Comparison of ENCODE assay signal across 11 cellular contexts in genomic region chr9:37238122-37238521, GRCh38.
DNase-seq lines count a peak whose midpoint lies in the region; ATAC-seq, FAIRE-seq and TF ChIP-seq lines count a peak whose summit lies in the region.
"Had no signal": no experiment of that assay in that cellular context is flagged by ENCODE, and none has a peak within 500 bp of the region (broad histone marks: within the 10 kb centered on the region; RNA-seq: fewer than 3 reads in every experiment).

No MANE protein-coding gene starts in this region.

- H3K4me1 Mint-ChIP-seq in stimulated activated memory B cell treated with anti-CD40 and anti-IgM and Interleukin-4, amounts not matched to agents 10 μg/mL and 1 μg/mL and 100 μg/mL, for 72 hours = peaks cover 52% of the 10 kb centered on the region

- TF ChIP-seq EP300 in GM12878 (IDR thresholded peaks at IDR 0.05; ENCODE audit: borderline replicate concordance in 1 of 2, control insufficient read depth in 1 of 2, low read depth in 2 of 2, low read length in 2 of 2) (no peak), esophagus muscularis mucosa (IDR thresholded peaks at IDR 0.05) (no peak)

- H3K79me2 ChIP-seq in Loucy (ENCODE audit: insufficient read depth, low read length) = peaks cover 37% of the 10 kb centered on the region
- peaks cover 47% of the 10 kb centered on the region for H3K79me2 ChIP-seq in GM12878 (ENCODE audit: control insufficient read depth, insufficient read depth, low read length)

- no TSS peak for BruUV-seq in GM12878 (replicated peaks; lab: Mats Ljungman, UMichigan)

- H4K20me1 ChIP-seq in Loucy (ENCODE audit: insufficient read depth, low read length, poor library complexity, severe bottlenecking) (no peaks in the 10 kb centered on the region), GM12878 (ENCODE audit: control insufficient read depth, insufficient read depth) (no peaks in the 10 kb centered on the region)

- SMC1A ChIA-PET in GM12878 (lab: Charles Lee; ENCODE audit: uncharacterized antibody, unreplicated experiment) = interaction anchor here (0.9 to 7.9 kb wide), 10 partner anchors 12 to 91 kb away, joined by 3 to 62 read pairs (median 4); no protein-coding TSS in a partner anchor

- peak overlapping the region; percentile 76 for H3K27ac Mint-ChIP-seq in stimulated activated memory B cell treated with anti-CD40 and anti-IgM and Interleukin-4, amounts not matched to agents 10 μg/mL and 1 μg/mL and 100 μg/mL, for 72 hours
- H3K27ac Mint-ChIP-seq: CD4-positive, CD25-positive, alpha-beta regulatory T cell had no signal

- H3K27me3 Mint-ChIP-seq in stimulated activated memory B cell treated with anti-CD40 and anti-IgM and Interleukin-4, amounts not matched to agents 10 μg/mL and 1 μg/mL and 100 μg/mL, for 72 hours = no peaks in the 10 kb centered on the region
- H3K27me3 Mint-ChIP-seq: CD4-positive, CD25-positive, alpha-beta regulatory T cell had no signal

- FAIRE-seq in G401.6 (lab: Jason Lieb, UNC) (peak; percentile 49), GM12878 (lab: Jason Lieb, UNC) (peak; percentile 31)

- H3K36me3 ChIP-seq in Loucy (ENCODE audit: insufficient read depth, low read length) (no peaks in the 10 kb centered on the region), GM12878 (ENCODE audit: control insufficient read depth in 2 of 2, insufficient read depth in 2 of 2, low read length in 1 of 2) (peaks cover 1 to 6% of the 10 kb centered on the region in 2 experiments), esophagus muscularis mucosa (no peaks in the 10 kb centered on the region), uterus (no peaks in the 10 kb centered on the region)

- H3K4me1 ChIP-seq in Loucy (ENCODE audit: insufficient read depth, low read length, poor library complexity, severe bottlenecking) (peaks cover 45% of the 10 kb centered on the region), GM12878 (ENCODE audit: control insufficient read depth, insufficient read depth, low read length) (peaks cover 25% of the 10 kb centered on the region), esophagus muscularis mucosa (no peaks in the 10 kb centered on the region), uterus (no peaks in the 10 kb centered on the region)

- DNase-seq in GM12878 (ENCODE audit: low read depth, low spot score) = no peak
- no peak for DNase-seq in esophagus muscularis mucosa (ENCODE audit: extremely low spot score)
- no peak for DNase-seq in uterus
- DNase-seq: CD4-positive, CD25-positive, alpha-beta regulatory T cell; DMS53 had no signal

- intact Hi-C loops in GM12878 (cut with micrococcal nuclease; ENCODE audit: unreplicated experiment) (no loop called here), esophagus muscularis mucosa (cut with DNase I) (loop anchor here (5.0 kb wide), 1 partner anchor 49 kb away; no protein-coding TSS in a partner anchor), uterus (cut with DNase I; ENCODE audit: low total_unique reads) (no loop called here)

- H3K9ac ChIP-seq in Loucy (ENCODE audit: low read depth, low read length, poor library complexity, severe bottlenecking) = no peak overlapping the region
- H3K9ac ChIP-seq in GM12878 (ENCODE audit: control insufficient read depth, insufficient read depth, low read length) = no peak overlapping the region
- H3K9ac ChIP-seq: BLaER1 treated with 17β-estradiol and CSF1 and Interleukin-3, amounts not matched to agents 10 nM and 100 nM had no signal

- H3K9me3 Mint-ChIP-seq in stimulated activated memory B cell treated with anti-CD40 and anti-IgM and Interleukin-4, amounts not matched to agents 10 μg/mL and 1 μg/mL and 100 μg/mL, for 72 hours = peaks cover 3% of the 10 kb centered on the region

- H3K4me3 ChIP-seq in Loucy (ENCODE audit: low read length, poor library complexity, severe bottlenecking) (no peak overlapping the region), GM12878 (no peak overlapping the region), esophagus muscularis mucosa (no peak overlapping the region), uterus (no peak overlapping the region)
- H3K4me3 ChIP-seq: BLaER1 treated with 17β-estradiol and CSF1 and Interleukin-3, amounts not matched to agents 10 nM and 100 nM had no signal

- RAD21 ChIA-PET in GM12878 (lab: Charles Lee; ENCODE audit: unreplicated experiment) = interaction anchor here (2.1 kb wide), 1 partner anchor 29 kb away, joined by 4 read pairs; no protein-coding TSS in a partner anchor

- peaks cover 46% of the 10 kb centered on the region for H3K36me3 Mint-ChIP-seq in stimulated activated memory B cell treated with anti-CD40 and anti-IgM and Interleukin-4, amounts not matched to agents 10 μg/mL and 1 μg/mL and 100 μg/mL, for 72 hours

- in situ Hi-C loops in GM12878 (cut with MboI) = no loop called here

- H3K9me3 ChIP-seq in Loucy (ENCODE audit: insufficient read depth, low read depth, low read length) = no peaks in the 10 kb centered on the region
- peaks cover 1% of the 10 kb centered on the region for H3K9me3 ChIP-seq in GM12878 (replicated peaks; ENCODE audit: control insufficient read depth, insufficient read depth, low read length)
- no peaks in the 10 kb centered on the region for H3K9me3 ChIP-seq in esophagus muscularis mucosa
- H3K9me3 ChIP-seq in uterus = no peaks in the 10 kb centered on the region
- H3K9me3 ChIP-seq: BLaER1 treated with 17β-estradiol and CSF1 and Interleukin-3, amounts not matched to agents 10 nM and 100 nM had no signal

- no peak for TF ChIP-seq CTCF in Loucy (conservative IDR thresholded peaks at IDR 0.05; ENCODE audit: low read length)
- no peak for TF ChIP-seq CTCF in GM12878 (IDR thresholded peaks at IDR 0.05 in 2 of 3, conservative IDR thresholded peaks at IDR 0.05 in 1 of 3; ENCODE audit: control insufficient read depth in 2 of 3, extremely low read depth in 1 of 3, insufficient read depth in 1 of 3, low read depth in 3 of 3, low read length in 3 of 3)
- no peak for TF ChIP-seq CTCF in esophagus muscularis mucosa (IDR thresholded peaks at IDR 0.05)
- no peak for TF ChIP-seq CTCF in uterus (IDR thresholded peaks at IDR 0.05)

- H2AFZ ChIP-seq in Loucy (ENCODE audit: low read length) (no peak overlapping the region), GM12878 (ENCODE audit: control insufficient read depth, low read depth, low read length) (no peak overlapping the region)

- TF ChIP-seq POLR2A in GM12878 (IDR thresholded peaks at IDR 0.05; ENCODE audit: low read depth, low read length) (no peak), esophagus muscularis mucosa (IDR thresholded peaks at IDR 0.05; ENCODE audit: low read depth) (no peak), uterus (IDR thresholded peaks at IDR 0.05) (no peak)

- no peaks in the 10 kb centered on the region; the same call in 1 of the 2 replicates for H3F3A ChIP-seq in Loucy (ENCODE audit: low read depth)

- CTCF ChIA-PET in GM12878 (lab: Yijun Ruan, JAX) = interaction anchor here (1.2 to 2.1 kb wide), 4 partner anchors 13 to 110 kb away, joined by 3 to 6 read pairs (median 4); no protein-coding TSS in a partner anchor

- H3K27ac ChIP-seq in GM12878 (ENCODE audit: control insufficient read depth, insufficient read depth) (no peak overlapping the region), esophagus muscularis mucosa (replicated peaks in 1 of 4) (no peak overlapping the region), uterus (no peak overlapping the region)

- TF ChIP-seq RAD21 in GM12878 (IDR thresholded peaks at IDR 0.05; ENCODE audit: insufficient read depth, low read depth, low read length) = no peak

- H3K27me3 ChIP-seq in Loucy (ENCODE audit: insufficient read depth, low read length, poor library complexity, severe bottlenecking) = no peaks in the 10 kb centered on the region
- H3K27me3 ChIP-seq in GM12878 (replicated peaks in 1 of 2; ENCODE audit: control insufficient read depth in 2 of 2, insufficient read depth in 2 of 2, low read length in 1 of 2) = no peaks in the 10 kb centered on the region
- no peaks in the 10 kb centered on the region for H3K27me3 ChIP-seq in esophagus muscularis mucosa
- no peaks in the 10 kb centered on the region for H3K27me3 ChIP-seq in uterus
- H3K27me3 ChIP-seq: BLaER1 treated with 17β-estradiol and CSF1 and Interleukin-3, amounts not matched to agents 10 nM and 100 nM had no signal

- H3K4me2 ChIP-seq in Loucy (ENCODE audit: low read depth, low read length, poor library complexity, severe bottlenecking) = peak overlapping the region; percentile 22
- no peak overlapping the region for H3K4me2 ChIP-seq in GM12878 (ENCODE audit: control insufficient read depth, insufficient read depth)

- H3K9me2 ChIP-seq in Loucy (replicated peaks; ENCODE audit: low read depth, low read length) = no peaks in the 10 kb centered on the region

- no peak overlapping the region for H3K4me3 Mint-ChIP-seq in stimulated activated memory B cell treated with anti-CD40 and anti-IgM and Interleukin-4, amounts not matched to agents 10 μg/mL and 1 μg/mL and 100 μg/mL, for 72 hours
- H3K4me3 Mint-ChIP-seq: CD4-positive, CD25-positive, alpha-beta regulatory T cell had no signal

- peak; percentile 40 for ATAC-seq in GM12878
- no peak for ATAC-seq in stimulated activated memory B cell treated with anti-CD40 and anti-IgM and Interleukin-4, amounts not matched to agents 10 μg/mL and 1 μg/mL and 100 μg/mL, for 72 hours
- ATAC-seq in GM21381 (IDR thresholded peaks at IDR 0.05; ENCODE audit: unreplicated experiment) = no peak
- ATAC-seq: HCT116 had no signal

- POLR2A ChIA-PET in GM12878 (lab: Charles Lee) = interaction anchor here (0.7 to 1.6 kb wide), 3 partner anchors 9 to 13 kb away, joined by 3 to 8 read pairs (median 6); no protein-coding TSS in a partner anchor

TF ChIP-seq in GM12878, 131 proteins besides CTCF, POLR2A, EP300 and RAD21 (continues in another document):
- no peak for TF ChIP-seq HDAC6 (IDR thresholded peaks at IDR 0.05; ENCODE audit: unreplicated experiment)
- TF ChIP-seq ZNF24 (IDR thresholded peaks at IDR 0.05) = no peak
- TF ChIP-seq CBFB (IDR thresholded peaks at IDR 0.05; ENCODE audit: low read depth) = no peak
- TF ChIP-seq ZNF207 (IDR thresholded peaks at IDR 0.05; ENCODE audit: borderline replicate concordance) = no peak
- TF ChIP-seq NBN (IDR thresholded peaks at IDR 0.05) = no peak
